ENCODE assay signal across 1 cellular context in the genomic region with DNA sequence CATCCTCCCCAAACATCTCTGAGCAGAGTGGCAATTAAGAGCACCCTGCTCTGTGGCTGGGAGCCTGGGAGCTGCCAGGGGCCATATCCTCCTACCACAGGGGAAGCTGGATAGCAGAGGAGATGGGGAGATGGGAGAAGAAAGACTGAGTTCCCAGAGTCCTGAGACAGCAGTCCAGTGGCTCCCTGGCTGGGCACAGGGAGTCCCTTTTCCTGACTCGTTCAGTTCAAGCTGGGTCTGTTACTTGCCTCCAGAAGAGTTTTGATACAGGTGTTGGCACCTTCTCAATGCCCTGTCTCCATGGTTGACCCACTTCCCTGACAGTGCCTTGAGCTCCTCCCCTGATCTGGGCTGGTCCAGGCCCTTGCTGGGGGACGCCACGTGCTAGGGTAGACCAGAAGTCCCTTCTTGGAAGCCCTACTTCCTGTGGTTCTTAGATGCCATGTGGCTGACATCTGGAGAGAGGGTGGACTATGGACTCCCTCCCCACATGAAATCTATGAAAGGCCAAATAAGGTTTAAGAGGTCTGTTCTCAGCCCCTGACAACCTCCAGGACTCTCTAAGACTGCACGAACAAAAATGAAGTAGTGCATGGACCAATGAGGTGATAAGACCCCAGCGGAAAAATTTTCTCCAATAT.
TF ChIP-seq lines count a peak whose summit lies in the region.

No MANE protein-coding gene starts in this region.

TF ChIP-seq in HepG2, 621 proteins besides CTCF, POLR2A, EP300 and RAD21 (continued from another document):
- TF ChIP-seq GZF1 (CRISPR knock-in tag; IDR thresholded peaks at IDR 0.05) (no peak), CCAR2 (optimal IDR thresholded peaks at IDR 0.05; ENCODE audit: low read depth, low read length) (no peak), ZNF235 (CRISPR knock-in tag; IDR thresholded peaks at IDR 0.05; ENCODE audit: borderline replicate concordance) (no peak), NR2F6 (IDR thresholded peaks at IDR 0.05) (no peak), NR2F6 (CRISPR knock-in tag; IDR thresholded peaks at IDR 0.05) (peak; percentile 35)
